Comparison of ENCODE assay signal across 1 cellular context in the genomic region with DNA sequence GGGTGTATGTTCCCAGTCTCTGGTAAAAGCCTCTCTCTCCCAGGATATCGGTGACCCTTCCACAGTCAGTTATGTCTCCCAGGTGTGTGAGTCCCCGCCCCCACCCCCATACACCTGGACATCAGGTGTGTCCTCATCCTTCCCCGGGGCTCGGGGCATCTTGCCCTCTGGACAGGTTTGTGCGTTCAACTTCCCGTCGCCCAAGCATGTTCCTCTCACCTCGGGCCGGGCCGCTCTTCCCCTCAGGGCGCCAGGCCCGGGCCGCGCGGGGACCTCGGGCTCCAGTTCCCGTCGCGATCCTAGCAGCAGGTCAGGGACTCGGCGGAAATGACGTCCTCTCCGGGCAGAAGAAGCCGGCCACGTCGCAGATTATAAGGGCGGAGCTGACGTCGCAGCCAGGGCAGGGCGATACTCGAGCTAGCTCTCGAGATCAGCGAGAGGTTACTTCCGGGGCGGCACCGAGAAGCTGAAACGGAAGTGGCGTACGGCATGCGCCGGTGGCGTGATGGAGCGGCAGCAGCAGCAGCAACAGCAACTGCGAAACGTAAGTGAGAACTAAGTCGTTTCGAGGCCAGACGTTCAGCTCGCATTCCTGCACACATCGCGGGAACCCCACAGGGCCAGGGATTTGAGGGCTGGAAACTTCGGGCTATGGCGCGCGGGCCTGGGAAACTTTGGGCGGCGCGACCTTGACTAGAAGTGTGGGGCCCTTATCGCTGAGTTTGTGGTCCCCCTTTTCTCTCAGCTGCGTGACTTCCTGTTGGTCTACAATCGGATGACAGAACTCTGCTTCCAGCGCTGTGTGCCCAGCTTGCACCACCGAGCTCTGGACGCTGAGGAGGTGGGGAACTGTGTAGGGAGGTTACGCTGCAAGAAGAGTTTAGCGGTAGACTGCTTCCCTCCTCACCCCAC.
TF ChIP-seq lines count a peak whose summit lies in the region.

A gene with protein sequence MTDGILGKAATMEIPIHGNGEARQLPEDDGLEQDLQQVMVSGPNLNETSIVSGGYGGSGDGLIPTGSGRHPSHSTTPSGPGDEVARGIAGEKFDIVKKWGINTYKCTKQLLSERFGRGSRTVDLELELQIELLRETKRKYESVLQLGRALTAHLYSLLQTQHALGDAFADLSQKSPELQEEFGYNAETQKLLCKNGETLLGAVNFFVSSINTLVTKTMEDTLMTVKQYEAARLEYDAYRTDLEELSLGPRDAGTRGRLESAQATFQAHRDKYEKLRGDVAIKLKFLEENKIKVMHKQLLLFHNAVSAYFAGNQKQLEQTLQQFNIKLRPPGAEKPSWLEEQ (minus strand): TSS at position 320 of the 912 bp plus-strand sequence. CDS start 910 bp downstream, outside the sequence.
A gene with protein sequence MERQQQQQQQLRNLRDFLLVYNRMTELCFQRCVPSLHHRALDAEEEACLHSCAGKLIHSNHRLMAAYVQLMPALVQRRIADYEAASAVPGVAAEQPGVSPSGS (plus strand): TSS at position 490 of the 912 bp plus-strand sequence. CDS start 16 bp downstream, at position 506.

TF ChIP-seq in HepG2, 621 proteins besides CTCF, POLR2A, EP300 and RAD21 (continued from another document and continues in another):
- TF ChIP-seq, protein P1, sequence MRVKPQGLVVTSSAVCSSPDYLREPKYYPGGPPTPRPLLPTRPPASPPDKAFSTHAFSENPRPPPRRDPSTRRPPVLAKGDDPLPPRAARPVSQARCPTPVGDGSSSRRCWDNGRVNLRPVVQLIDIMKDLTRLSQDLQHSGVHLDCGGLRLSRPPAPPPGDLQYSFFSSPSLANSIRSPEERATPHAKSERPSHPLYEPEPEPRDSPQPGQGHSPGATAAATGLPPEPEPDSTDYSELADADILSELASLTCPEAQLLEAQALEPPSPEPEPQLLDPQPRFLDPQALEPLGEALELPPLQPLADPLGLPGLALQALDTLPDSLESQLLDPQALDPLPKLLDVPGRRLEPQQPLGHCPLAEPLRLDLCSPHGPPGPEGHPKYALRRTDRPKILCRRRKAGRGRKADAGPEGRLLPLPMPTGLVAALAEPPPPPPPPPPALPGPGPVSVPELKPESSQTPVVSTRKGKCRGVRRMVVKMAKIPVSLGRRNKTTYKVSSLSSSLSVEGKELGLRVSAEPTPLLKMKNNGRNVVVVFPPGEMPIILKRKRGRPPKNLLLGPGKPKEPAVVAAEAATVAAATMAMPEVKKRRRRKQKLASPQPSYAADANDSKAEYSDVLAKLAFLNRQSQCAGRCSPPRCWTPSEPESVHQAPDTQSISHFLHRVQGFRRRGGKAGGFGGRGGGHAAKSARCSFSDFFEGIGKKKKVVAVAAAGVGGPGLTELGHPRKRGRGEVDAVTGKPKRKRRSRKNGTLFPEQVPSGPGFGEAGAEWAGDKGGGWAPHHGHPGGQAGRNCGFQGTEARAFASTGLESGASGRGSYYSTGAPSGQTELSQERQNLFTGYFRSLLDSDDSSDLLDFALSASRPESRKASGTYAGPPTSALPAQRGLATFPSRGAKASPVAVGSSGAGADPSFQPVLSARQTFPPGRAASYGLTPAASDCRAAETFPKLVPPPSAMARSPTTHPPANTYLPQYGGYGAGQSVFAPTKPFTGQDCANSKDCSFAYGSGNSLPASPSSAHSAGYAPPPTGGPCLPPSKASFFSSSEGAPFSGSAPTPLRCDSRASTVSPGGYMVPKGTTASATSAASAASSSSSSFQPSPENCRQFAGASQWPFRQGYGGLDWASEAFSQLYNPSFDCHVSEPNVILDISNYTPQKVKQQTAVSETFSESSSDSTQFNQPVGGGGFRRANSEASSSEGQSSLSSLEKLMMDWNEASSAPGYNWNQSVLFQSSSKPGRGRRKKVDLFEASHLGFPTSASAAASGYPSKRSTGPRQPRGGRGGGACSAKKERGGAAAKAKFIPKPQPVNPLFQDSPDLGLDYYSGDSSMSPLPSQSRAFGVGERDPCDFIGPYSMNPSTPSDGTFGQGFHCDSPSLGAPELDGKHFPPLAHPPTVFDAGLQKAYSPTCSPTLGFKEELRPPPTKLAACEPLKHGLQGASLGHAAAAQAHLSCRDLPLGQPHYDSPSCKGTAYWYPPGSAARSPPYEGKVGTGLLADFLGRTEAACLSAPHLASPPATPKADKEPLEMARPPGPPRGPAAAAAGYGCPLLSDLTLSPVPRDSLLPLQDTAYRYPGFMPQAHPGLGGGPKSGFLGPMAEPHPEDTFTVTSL (CRISPR knock-in tag; IDR thresholded peaks at IDR 0.05; ENCODE audit: borderline replicate concordance), result no peak
- TF ChIP-seq ZNF331 (CRISPR knock-in tag; IDR thresholded peaks at IDR 0.05), result peak; percentile 47; the same call in 1 of the 2 replicates
- TF ChIP-seq, protein P2, sequence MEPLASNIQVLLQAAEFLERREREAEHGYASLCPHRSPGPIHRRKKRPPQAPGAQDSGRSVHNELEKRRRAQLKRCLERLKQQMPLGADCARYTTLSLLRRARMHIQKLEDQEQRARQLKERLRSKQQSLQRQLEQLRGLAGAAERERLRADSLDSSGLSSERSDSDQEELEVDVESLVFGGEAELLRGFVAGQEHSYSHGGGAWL (CRISPR knock-in tag; IDR thresholded peaks at IDR 0.05), result no peak; the same call in 1 of the 2 replicates
- TF ChIP-seq, protein P3, sequence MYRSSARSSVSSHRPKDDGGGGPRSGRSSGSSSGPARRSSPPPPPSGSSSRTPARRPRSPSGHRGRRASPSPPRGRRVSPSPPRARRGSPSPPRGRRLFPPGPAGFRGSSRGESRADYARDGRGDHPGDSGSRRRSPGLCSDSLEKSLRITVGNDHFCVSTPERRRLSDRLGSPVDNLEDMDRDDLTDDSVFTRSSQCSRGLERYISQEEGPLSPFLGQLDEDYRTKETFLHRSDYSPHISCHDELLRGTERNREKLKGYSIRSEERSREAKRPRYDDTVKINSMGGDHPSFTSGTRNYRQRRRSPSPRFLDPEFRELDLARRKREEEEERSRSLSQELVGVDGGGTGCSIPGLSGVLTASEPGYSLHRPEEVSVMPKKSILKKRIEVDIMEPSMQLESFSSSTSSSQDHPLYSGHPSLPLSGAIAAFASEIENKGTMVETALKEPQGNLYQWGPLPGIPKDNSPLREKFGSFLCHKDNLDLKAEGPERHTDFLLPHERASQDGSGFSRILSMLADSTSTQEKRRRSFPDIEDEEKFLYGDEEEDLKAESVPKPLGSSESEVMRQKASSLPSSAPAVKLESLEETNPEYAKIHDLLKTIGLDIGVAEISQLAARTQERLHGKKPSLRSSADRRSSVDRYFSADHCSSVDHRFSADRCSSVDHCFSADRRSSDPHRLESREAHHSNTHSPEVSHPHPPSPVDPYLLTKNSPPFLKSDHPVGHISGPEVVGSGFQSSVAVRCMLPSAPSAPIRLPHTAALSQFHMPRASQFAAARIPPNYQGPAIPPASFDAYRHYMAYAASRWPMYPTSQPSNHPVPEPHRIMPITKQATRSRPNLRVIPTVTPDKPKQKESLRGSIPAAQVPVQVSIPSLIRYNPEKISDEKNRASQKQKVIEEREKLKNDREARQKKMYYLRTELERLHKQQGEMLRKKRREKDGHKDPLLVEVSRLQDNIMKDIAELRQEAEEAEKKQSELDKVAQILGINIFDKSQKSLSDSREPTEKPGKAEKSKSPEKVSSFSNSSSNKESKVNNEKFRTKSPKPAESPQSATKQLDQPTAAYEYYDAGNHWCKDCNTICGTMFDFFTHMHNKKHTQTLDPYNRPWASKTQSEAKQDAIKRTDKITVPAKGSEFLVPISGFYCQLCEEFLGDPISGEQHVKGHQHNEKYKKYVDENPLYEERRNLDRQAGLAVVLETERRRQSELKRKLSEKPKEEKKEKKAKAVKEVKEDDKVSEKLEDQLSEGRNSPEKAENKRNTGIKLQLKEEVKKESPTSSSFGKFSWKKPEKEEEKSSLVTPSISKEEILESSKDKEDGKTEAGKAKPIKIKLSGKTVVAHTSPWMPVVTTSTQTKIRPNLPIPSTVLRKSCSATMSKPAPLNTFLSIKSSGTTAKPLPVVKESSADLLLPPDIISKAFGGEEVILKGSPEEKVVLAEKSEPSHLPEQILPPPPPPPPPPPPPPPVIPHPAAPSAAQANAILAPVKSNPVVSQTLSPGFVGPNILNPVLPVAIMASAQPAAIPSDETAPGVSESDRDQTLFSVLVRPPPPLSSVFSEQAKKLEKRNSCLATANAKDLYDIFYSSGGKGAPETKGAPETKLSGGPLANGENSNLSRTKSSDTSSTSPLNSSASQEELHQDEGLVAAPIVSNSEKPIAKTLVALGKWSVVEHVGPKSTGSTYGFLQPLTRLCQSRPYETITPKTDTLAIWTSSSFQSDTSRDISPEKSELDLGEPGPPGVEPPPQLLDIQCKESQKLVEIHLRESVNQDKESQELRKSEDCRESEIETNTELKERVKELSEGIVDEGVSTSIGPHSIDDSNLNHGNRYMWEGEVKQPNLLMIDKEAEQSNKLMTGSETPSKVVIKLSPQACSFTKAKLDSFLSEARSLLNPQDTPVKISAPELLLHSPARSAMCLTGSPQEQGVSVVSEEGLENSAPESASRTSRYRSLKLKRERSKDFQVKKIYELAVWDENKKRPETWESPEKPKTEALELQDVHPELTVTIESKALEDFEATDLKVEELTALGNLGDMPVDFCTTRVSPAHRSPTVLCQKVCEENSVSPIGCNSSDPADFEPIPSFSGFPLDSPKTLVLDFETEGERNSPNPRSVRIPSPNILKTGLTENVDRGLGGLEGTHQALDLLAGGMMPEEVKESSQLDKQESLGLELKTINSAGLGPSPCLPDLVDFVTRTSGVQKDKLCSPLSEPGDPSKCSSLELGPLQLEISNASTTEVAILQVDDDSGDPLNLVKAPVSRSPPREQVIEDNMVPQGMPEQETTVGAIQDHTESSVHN (CRISPR knock-in tag; IDR thresholded peaks at IDR 0.05), result no peak
- no peak for TF ChIP-seq ZFAT (CRISPR knock-in tag; conservative IDR thresholded peaks at IDR 0.05)
- TF ChIP-seq ZNF557 (CRISPR knock-in tag; IDR thresholded peaks at IDR 0.05), result no peak
- no peak for TF ChIP-seq HNRNPUL1 (IDR thresholded peaks at IDR 0.05; ENCODE audit: low read depth, low read length)
- TF ChIP-seq SUZ12 (IDR thresholded peaks at IDR 0.05; ENCODE audit: low read depth, low read length), result no peak
- TF ChIP-seq ZNF841 (CRISPR knock-in tag; IDR thresholded peaks at IDR 0.05; ENCODE audit: borderline replicate concordance), result no peak
- peak; percentile 55; the same call in 1 of the 2 replicates for TF ChIP-seq ISL2 (CRISPR knock-in tag; IDR thresholded peaks at IDR 0.05)
- peak; percentile 91 for TF ChIP-seq POLR2AphosphoS5 (IDR thresholded peaks at IDR 0.05; ENCODE audit: low read depth, low read length)
- no peak for TF ChIP-seq CC2D1A (CRISPR knock-in tag; IDR thresholded peaks at IDR 0.05)
- peak; percentile 98 for TF ChIP-seq HOXA3 (CRISPR knock-in tag; IDR thresholded peaks at IDR 0.05)
- TF ChIP-seq, protein P4, sequence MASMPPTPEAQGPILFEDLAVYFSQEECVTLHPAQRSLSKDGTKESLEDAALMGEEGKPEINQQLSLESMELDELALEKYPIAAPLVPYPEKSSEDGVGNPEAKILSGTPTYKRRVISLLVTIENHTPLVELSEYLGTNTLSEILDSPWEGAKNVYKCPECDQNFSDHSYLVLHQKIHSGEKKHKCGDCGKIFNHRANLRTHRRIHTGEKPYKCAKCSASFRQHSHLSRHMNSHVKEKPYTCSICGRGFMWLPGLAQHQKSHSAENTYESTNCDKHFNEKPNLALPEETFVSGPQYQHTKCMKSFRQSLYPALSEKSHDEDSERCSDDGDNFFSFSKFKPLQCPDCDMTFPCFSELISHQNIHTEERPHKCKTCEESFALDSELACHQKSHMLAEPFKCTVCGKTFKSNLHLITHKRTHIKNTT (CRISPR knock-in tag; IDR thresholded peaks at IDR 0.05), result no peak
- peak; percentile 65; the same call in 1 of the 2 replicates for TF ChIP-seq ZSCAN9 (CRISPR knock-in tag; IDR thresholded peaks at IDR 0.05; ENCODE audit: borderline replicate concordance)
- TF ChIP-seq ZNF44 (CRISPR knock-in tag; IDR thresholded peaks at IDR 0.05), result no peak
- TF ChIP-seq TBX2 (CRISPR knock-in tag; IDR thresholded peaks at IDR 0.05; ENCODE audit: borderline replicate concordance), result peak; percentile 75
- no peak for TF ChIP-seq ZSCAN30 (CRISPR knock-in tag; IDR thresholded peaks at IDR 0.05)
- peak; percentile 88 for TF ChIP-seq KDM2A (CRISPR knock-in tag; IDR thresholded peaks at IDR 0.05; ENCODE audit: borderline replicate concordance, low read depth)
- TF ChIP-seq, protein P5, sequence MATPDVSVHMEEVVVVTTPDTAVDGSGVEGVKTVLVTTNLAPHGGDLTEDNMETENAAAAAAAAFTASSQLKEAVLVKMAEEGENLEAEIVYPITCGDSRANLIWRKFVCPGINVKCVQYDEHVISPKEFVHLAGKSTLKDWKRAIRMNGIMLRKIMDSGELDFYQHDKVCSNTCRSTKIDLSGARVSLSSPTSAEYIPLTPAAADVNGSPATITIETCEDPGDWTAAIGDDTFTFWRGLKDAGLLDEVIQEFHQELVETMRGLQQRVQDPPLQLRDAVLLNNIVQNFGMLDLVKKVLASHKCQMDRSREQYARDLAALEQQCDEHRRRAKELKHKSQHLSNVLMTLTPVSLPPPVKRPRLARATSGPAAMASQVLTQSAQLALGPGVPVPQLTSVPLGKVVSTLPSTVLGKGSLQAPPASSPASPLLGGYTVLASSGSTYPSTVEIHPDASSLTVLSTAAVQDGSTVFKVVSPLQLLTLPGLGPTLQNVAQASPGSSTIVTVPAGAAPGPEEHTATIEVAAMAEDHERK (CRISPR knock-in tag; IDR thresholded peaks at IDR 0.05; ENCODE audit: low read depth), result peak; percentile 34; the same call in 1 of the 2 replicates
- TF ChIP-seq, protein P6, sequence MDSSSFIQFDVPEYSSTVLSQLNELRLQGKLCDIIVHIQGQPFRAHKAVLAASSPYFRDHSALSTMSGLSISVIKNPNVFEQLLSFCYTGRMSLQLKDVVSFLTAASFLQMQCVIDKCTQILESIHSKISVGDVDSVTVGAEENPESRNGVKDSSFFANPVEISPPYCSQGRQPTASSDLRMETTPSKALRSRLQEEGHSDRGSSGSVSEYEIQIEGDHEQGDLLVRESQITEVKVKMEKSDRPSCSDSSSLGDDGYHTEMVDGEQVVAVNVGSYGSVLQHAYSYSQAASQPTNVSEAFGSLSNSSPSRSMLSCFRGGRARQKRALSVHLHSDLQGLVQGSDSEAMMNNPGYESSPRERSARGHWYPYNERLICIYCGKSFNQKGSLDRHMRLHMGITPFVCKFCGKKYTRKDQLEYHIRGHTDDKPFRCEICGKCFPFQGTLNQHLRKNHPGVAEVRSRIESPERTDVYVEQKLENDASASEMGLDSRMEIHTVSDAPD (CRISPR knock-in tag; IDR thresholded peaks at IDR 0.05), result no peak
- TF ChIP-seq DNMT1 (CRISPR knock-in tag; IDR thresholded peaks at IDR 0.05), result 0 out of 2 replicates have a peak, but pooled peaks have one; percentile 33
- TF ChIP-seq, protein P7, sequence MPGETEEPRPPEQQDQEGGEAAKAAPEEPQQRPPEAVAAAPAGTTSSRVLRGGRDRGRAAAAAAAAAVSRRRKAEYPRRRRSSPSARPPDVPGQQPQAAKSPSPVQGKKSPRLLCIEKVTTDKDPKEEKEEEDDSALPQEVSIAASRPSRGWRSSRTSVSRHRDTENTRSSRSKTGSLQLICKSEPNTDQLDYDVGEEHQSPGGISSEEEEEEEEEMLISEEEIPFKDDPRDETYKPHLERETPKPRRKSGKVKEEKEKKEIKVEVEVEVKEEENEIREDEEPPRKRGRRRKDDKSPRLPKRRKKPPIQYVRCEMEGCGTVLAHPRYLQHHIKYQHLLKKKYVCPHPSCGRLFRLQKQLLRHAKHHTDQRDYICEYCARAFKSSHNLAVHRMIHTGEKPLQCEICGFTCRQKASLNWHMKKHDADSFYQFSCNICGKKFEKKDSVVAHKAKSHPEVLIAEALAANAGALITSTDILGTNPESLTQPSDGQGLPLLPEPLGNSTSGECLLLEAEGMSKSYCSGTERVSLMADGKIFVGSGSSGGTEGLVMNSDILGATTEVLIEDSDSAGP (CRISPR knock-in tag; IDR thresholded peaks at IDR 0.05; ENCODE audit: borderline replicate concordance), result peak; percentile 87
- no peak for TF ChIP-seq ARNT (IDR thresholded peaks at IDR 0.05)
- no peak for TF ChIP-seq MAF1 (CRISPR knock-in tag; IDR thresholded peaks at IDR 0.05; ENCODE audit: borderline replicate concordance)
- TF ChIP-seq, protein P8, sequence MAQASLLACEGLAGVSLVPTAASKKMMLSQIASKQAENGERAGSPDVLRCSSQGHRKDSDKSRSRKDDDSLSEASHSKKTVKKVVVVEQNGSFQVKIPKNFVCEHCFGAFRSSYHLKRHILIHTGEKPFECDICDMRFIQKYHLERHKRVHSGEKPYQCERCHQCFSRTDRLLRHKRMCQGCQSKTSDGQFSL (CRISPR knock-in tag; IDR thresholded peaks at IDR 0.05), result no peak; the same call in 1 of the 2 replicates
- no peak for TF ChIP-seq ZNF816 (CRISPR knock-in tag; IDR thresholded peaks at IDR 0.05; ENCODE audit: borderline replicate concordance)
